17 cellular contexts compared by ENCODE assay signal in genomic region chr4:147233-147632, GRCh38. TPM values are rescaled to one million over a fixed set of nuclear protein-coding genes. Genes with fewer than 3 reads are reported as not detected.
DNase-seq lines count a peak whose midpoint lies in the region; ATAC-seq, FAIRE-seq and TF ChIP-seq lines count a peak whose summit lies in the region.
"Had no signal": no experiment of that assay in that cellular context is flagged by ENCODE, and none has a peak within 500 bp of the region (broad histone marks: within the 10 kb centered on the region; RNA-seq: fewer than 3 reads in every experiment).

No MANE protein-coding gene starts in this region.

- peaks cover 21 to 90% (median 76%) of the 10 kb centered on the region in 5 donors for H3K9me3 Mint-ChIP-seq in CD8-positive, alpha-beta memory T cell
- H3K9me3 Mint-ChIP-seq in endodermal cell = peaks cover 85% of the 10 kb centered on the region
- H3K9me3 Mint-ChIP-seq in activated CD8-positive, alpha-beta memory T cell treated with anti-CD3 and anti-CD28 coated beads, Interleukin-2, amount 10 ng/mL, durations not matched to agents 7 days and 5 days (ENCODE audit: low read depth) = peaks cover 39% of the 10 kb centered on the region

- no peak for TF ChIP-seq EP300 in A549 (IDR thresholded peaks at IDR 0.05)

- H3K27ac ChIP-seq in A549 (no peak overlapping the region), endodermal cell (ENCODE audit: low read depth, low read length) (no peak overlapping the region), trophoblast cell (ENCODE audit: low read depth, low read length) (no peak overlapping the region)
- no peak overlapping the region for H3K27ac ChIP-seq in CD8-positive, alpha-beta memory T cell (ENCODE audit: low read depth, low read length)

- intact Hi-C loops in left cardiac atrium (cut with DNase I) = no loop called here

- H2BK12ac ChIP-seq in trophoblast cell (ENCODE audit: low read length) = no peak overlapping the region

- H3K27ac Mint-ChIP-seq in CD8-positive, alpha-beta memory T cell = no peak overlapping the region
- no peak overlapping the region for H3K27ac Mint-ChIP-seq in endodermal cell
- no peak overlapping the region for H3K27ac Mint-ChIP-seq in activated CD8-positive, alpha-beta memory T cell treated with anti-CD3 and anti-CD28 coated beads, Interleukin-2, amount 10 ng/mL, durations not matched to agents 7 days and 5 days
- H3K27ac Mint-ChIP-seq: B cell, CD14-positive monocyte, IgD-negative memory B cell had no signal

- no peak overlapping the region for H4K8ac ChIP-seq in trophoblast cell (ENCODE audit: low read depth, low read length)

- H2AFZ ChIP-seq in trophoblast cell (ENCODE audit: insufficient read depth, low read length, poor library complexity) = no peak overlapping the region

- no peak for FAIRE-seq in A549 (lab: Jason Lieb, UNC)
- FAIRE-seq: GM18507 had no signal

- CTCF ChIA-PET in A549 (lab: Yijun Ruan, JAX) = no interaction called here
- CTCF ChIA-PET in CD8-positive, alpha-beta memory T cell (lab: Charles Lee) = no interaction called here
- CTCF ChIA-PET in activated CD8-positive, alpha-beta memory T cell treated with anti-CD3 and anti-CD28 coated beads, Interleukin-2, amount 10 ng/mL, durations not matched to agents 7 days and 5 days (lab: Charles Lee) = no interaction called here

- H3K36me3 Mint-ChIP-seq in CD8-positive, alpha-beta memory T cell = peaks cover 31 to 77% (median 69%) of the 10 kb centered on the region in 3 donors
- peaks cover 74% of the 10 kb centered on the region for H3K36me3 Mint-ChIP-seq in endodermal cell (ENCODE audit: low read depth)
- peaks cover 80% of the 10 kb centered on the region for H3K36me3 Mint-ChIP-seq in activated CD8-positive, alpha-beta memory T cell treated with anti-CD3 and anti-CD28 coated beads, Interleukin-2, amount 10 ng/mL, durations not matched to agents 7 days and 5 days

- H3K9me3 ChIP-seq in A549 (peaks cover 45% of the 10 kb centered on the region), endodermal cell (ENCODE audit: control insufficient read depth, low read length) (peaks cover 96% of the 10 kb centered on the region), trophoblast cell (ENCODE audit: insufficient read depth, low read depth, low read length) (peaks cover 8% of the 10 kb centered on the region)
- peaks cover 42% of the 10 kb centered on the region for H3K9me3 ChIP-seq in CD8-positive, alpha-beta memory T cell (ENCODE audit: low read length)

- TF ChIP-seq POLR2A in A549 (IDR thresholded peaks at IDR 0.05; ENCODE audit: low read length) = no peak

- ATAC-seq in A549 (no peak), left cardiac atrium (no peak), HG03095 (IDR thresholded peaks at IDR 0.05; ENCODE audit: unreplicated experiment) (no peak)
- no peak for ATAC-seq in activated CD8-positive, alpha-beta memory T cell treated with anti-CD3 and anti-CD28 coated beads, Interleukin-2, amount 10 ng/mL, durations not matched to agents 7 days and 5 days
- ATAC-seq: HCT116 had no signal

- peaks cover 0 to 5% (median 0%) of the 10 kb centered on the region in 3 donors for H3K4me1 Mint-ChIP-seq in CD8-positive, alpha-beta memory T cell
- no peaks in the 10 kb centered on the region for H3K4me1 Mint-ChIP-seq in endodermal cell
- H3K4me1 Mint-ChIP-seq in activated CD8-positive, alpha-beta memory T cell treated with anti-CD3 and anti-CD28 coated beads, Interleukin-2, amount 10 ng/mL, durations not matched to agents 7 days and 5 days = no peaks in the 10 kb centered on the region
- H3K4me1 Mint-ChIP-seq: B cell, CD14-positive monocyte had no signal

- H3K79me2 ChIP-seq in trophoblast cell (ENCODE audit: control insufficient read depth, insufficient read depth, low read length, poor library complexity) = no peaks in the 10 kb centered on the region

- no peak overlapping the region for H3K14ac ChIP-seq in trophoblast cell (ENCODE audit: low read length)

- no peak overlapping the region for H3K4me3 Mint-ChIP-seq in CD8-positive, alpha-beta memory T cell
- H3K4me3 Mint-ChIP-seq in endodermal cell = no peak overlapping the region
- no peak overlapping the region for H3K4me3 Mint-ChIP-seq in activated CD8-positive, alpha-beta memory T cell treated with anti-CD3 and anti-CD28 coated beads, Interleukin-2, amount 10 ng/mL, durations not matched to agents 7 days and 5 days
- H3K4me3 Mint-ChIP-seq: B cell, CD14-positive monocyte, IgD-negative memory B cell had no signal

- H2BK5ac ChIP-seq in trophoblast cell (ENCODE audit: low read depth, low read length, poor library complexity) = no peak overlapping the region

- no peak overlapping the region for H2BK120ac ChIP-seq in trophoblast cell (ENCODE audit: insufficient read depth, low read length, poor library complexity)

- POLR2A ChIA-PET in A549 (lab: Yijun Ruan, JAX) = no interaction called here
- POLR2A ChIA-PET in CD8-positive, alpha-beta memory T cell (lab: Charles Lee) = no interaction called here

- 89% methylated on average over 4 of the region's 4 CpGs for WGBS in A549 (ENCODE audit: missing lambda C conversion rate)
- 93 to 95% methylated on average over 3 to 4 of the region's 4 CpGs for WGBS in endodermal cell (ENCODE audit: insufficient coverage in 1 of 2, insufficient read length in 1 of 2), 2 experiments
- no CpG with 5 or more reads among the region's 4 CpGs for WGBS in trophoblast cell (ENCODE audit: extremely low coverage, insufficient coverage, insufficient read length)

- H3K36me3 ChIP-seq in CD8-positive, alpha-beta memory T cell (ENCODE audit: insufficient read depth, low read length) = no peaks in the 10 kb centered on the region
- H3K36me3 ChIP-seq in endodermal cell (ENCODE audit: control insufficient read depth, insufficient read depth, low read length) (peaks cover 87% of the 10 kb centered on the region), trophoblast cell (ENCODE audit: control insufficient read depth in 1 of 2, insufficient read depth in 2 of 2, low read length in 2 of 2) (peaks cover 19 to 22% of the 10 kb centered on the region in 2 experiments)

- no peaks in the 10 kb centered on the region for H3K27me3 Mint-ChIP-seq in CD8-positive, alpha-beta memory T cell
- H3K27me3 Mint-ChIP-seq in endodermal cell (ENCODE audit: insufficient read depth) = no peaks in the 10 kb centered on the region
- no peaks in the 10 kb centered on the region for H3K27me3 Mint-ChIP-seq in activated CD8-positive, alpha-beta memory T cell treated with anti-CD3 and anti-CD28 coated beads, Interleukin-2, amount 10 ng/mL, durations not matched to agents 7 days and 5 days
- H3K27me3 Mint-ChIP-seq: B cell, IgD-negative memory B cell had no signal

- H3K4ac ChIP-seq in trophoblast cell (ENCODE audit: low read depth, low read length) = peak overlapping the region; percentile 51

- DNase-seq in A549 (ENCODE audit: low read depth in 1 of 2, low spot score in 1 of 2) (no peak), endodermal cell (no peak), trophoblast cell (no peak), left cardiac atrium (no peak), SK-N-DZ (ENCODE audit: low spot score) (no peak)
- DNase-seq in CD8-positive, alpha-beta memory T cell = no peak
- no peak for DNase-seq in activated CD8-positive, alpha-beta memory T cell treated with anti-CD3 and anti-CD28 coated beads, Interleukin-2, amount 10 ng/mL, durations not matched to agents 7 days and 5 days
- DNase-seq: 8988T, ACHN, Calu3, DMS 273 treated with DMSO at 0.1 percent for 48 hours had no signal

- H3K79me1 ChIP-seq in trophoblast cell (ENCODE audit: low read length) = no peaks in the 10 kb centered on the region

- H2AK5ac ChIP-seq in trophoblast cell (ENCODE audit: low read length) = no peak overlapping the region

- H3K9ac ChIP-seq in endodermal cell (ENCODE audit: extremely low read depth, low read length, poor library complexity, severe bottlenecking) (no peak overlapping the region), trophoblast cell (ENCODE audit: low read length) (no peak overlapping the region)

- no peaks in the 10 kb centered on the region for H3K4me1 ChIP-seq in A549
- H3K4me1 ChIP-seq in CD8-positive, alpha-beta memory T cell (ENCODE audit: insufficient read depth, low read length) = no peaks in the 10 kb centered on the region
- H3K4me1 ChIP-seq in endodermal cell (ENCODE audit: control insufficient read depth, insufficient read depth, low read length) = no peaks in the 10 kb centered on the region
- H3K4me1 ChIP-seq in trophoblast cell (ENCODE audit: control insufficient read depth in 1 of 2, insufficient read depth in 2 of 2, low read length in 2 of 2) = no peaks in the 10 kb centered on the region

- no peaks in the 10 kb centered on the region for H3K27me3 ChIP-seq in CD8-positive, alpha-beta memory T cell (ENCODE audit: insufficient read depth, low read length, poor library complexity, severe bottlenecking)
- H3K27me3 ChIP-seq in endodermal cell (ENCODE audit: control insufficient read depth, insufficient read depth, low read length, poor library complexity, severe bottlenecking) = no peaks in the 10 kb centered on the region
- H3K27me3 ChIP-seq in trophoblast cell (ENCODE audit: insufficient read depth, low read length) = no peaks in the 10 kb centered on the region

- no peak overlapping the region for H4K12ac ChIP-seq in trophoblast cell (ENCODE audit: low read depth, low read length)

- no peak for TF ChIP-seq RAD21 in A549 (conservative IDR thresholded peaks at IDR 0.05 in 1 of 2, IDR thresholded peaks at IDR 0.05 in 1 of 2)

- no peak overlapping the region for H3K18ac ChIP-seq in trophoblast cell (ENCODE audit: low read length)

- H3K23ac ChIP-seq in trophoblast cell (ENCODE audit: low read length) = no peak overlapping the region

- no peak overlapping the region for H3K4me2 ChIP-seq in A549
- no peak overlapping the region for H3K4me2 ChIP-seq in trophoblast cell (ENCODE audit: low read length)

- H3K4me3 ChIP-seq in A549 = no peak overlapping the region
- peak overlapping the region; percentile 19 for H3K4me3 ChIP-seq in CD8-positive, alpha-beta memory T cell (ENCODE audit: low read length)
- peak overlapping the region; percentile 65 for H3K4me3 ChIP-seq in endodermal cell (ENCODE audit: low read length)
- no peak overlapping the region for H3K4me3 ChIP-seq in trophoblast cell (ENCODE audit: low read depth, low read length)

- no peak overlapping the region for H4K91ac ChIP-seq in trophoblast cell (ENCODE audit: low read depth, low read length)

- no peak for TF ChIP-seq CTCF in A549 (IDR thresholded peaks at IDR 0.05)
- no peak for TF ChIP-seq CTCF in endodermal cell (conservative IDR thresholded peaks at IDR 0.05)

RNA-seq across cellular contexts. Expression of gene ZNF718, which starts 22.9 kb away (rescaled TPM):
- polyA plus RNA-seq in A549 (2011; rRNA removed) (0.89 and 1.1 TPM in 2 replicates), A549 (2017; fragmentation: RNase III; extraction: RNeasy Plus Mini Kit Qiagen cat#74134 plus additional on column Dnase treatment) (0.96 to 1.3 TPM (median 1.0 TPM) in 3 replicates)
- 0.67 and 0.71 TPM in 2 replicates for polyA plus RNA-seq in A549 (2012; cell fraction: cytosol; rRNA removed)
- 0.95 and 0.97 TPM in 2 replicates for polyA plus RNA-seq in A549 (2012; cell fraction: nucleus; rRNA removed)
- 0.79 and 1.1 TPM in 2 replicates for polyA minus RNA-seq in A549 (2011; rRNA and poly(A)+ RNA removed)
- 10 to 100 TPM; 10.0 to 10.7 TPM for total RNA-seq in CD8-positive, alpha-beta memory T cell
- 5.8 TPM for polyA plus RNA-seq in CD8-positive, alpha-beta memory T cell
- total RNA-seq in endodermal cell (10 to 100 TPM; 15.8 to 23.7 TPM), left cardiac atrium (1 to 10 TPM; 4.0 to 7.1 TPM)
- polyA plus RNA-seq in endodermal cell (2013, experiment 1 of 2) = 10.2 TPM
- polyA plus RNA-seq in endodermal cell (2013, experiment 2 of 2) = 9.3 TPM
- 4.7 and 5.4 TPM in 2 replicates for polyA plus RNA-seq in trophoblast cell (2013)
- 10.8 and 15.9 TPM in 2 replicates for polyA plus RNA-seq in SK-N-DZ (2014; cell fraction: cytosol; rRNA removed)
- polyA plus RNA-seq in SK-N-DZ (2014; cell fraction: nucleus; rRNA removed) = 7.3 and 9.0 TPM in 2 replicates
- 10 to 100 TPM; 13.7 to 19.0 TPM for total RNA-seq in activated CD8-positive, alpha-beta memory T cell treated with anti-CD3 and anti-CD28 coated beads, Interleukin-2, amount 10 ng/mL, durations not matched to agents 7 days and 5 days

Comparison
In these comparisons a context has a peak if more than half of its experiments do, and no peak if none do; other contexts are left out.
1. H3K4me3 ChIP-seq: peak in CD8-positive, alpha-beta memory T cell (single experiment) and endodermal cell (single experiment); none in A549 (single experiment) and trophoblast cell (single experiment).